ENCODE assay signal across 8 cellular contexts in the genomic region with DNA sequence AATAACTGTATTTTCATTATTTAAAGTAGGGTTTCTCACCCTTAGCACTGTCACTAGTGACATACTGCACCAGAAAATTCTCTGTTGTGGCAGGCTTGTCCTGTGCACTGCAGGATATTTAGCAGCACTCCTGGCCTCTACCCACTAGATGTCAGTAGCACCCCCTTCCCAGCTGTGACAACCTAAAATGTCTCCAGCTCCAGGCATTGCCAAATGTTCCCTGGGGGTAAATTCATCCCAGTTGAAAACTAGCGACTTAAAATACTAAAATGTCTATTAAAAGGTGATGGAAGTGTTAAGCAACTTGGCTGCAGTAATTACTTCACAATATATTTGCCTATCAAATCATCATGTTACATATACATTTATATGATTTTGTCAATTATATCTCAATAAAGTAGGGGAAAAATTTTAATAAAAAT.
DNase-seq lines count a peak whose midpoint lies in the region; ATAC-seq, FAIRE-seq and TF ChIP-seq lines count a peak whose summit lies in the region.

No MANE protein-coding gene starts in this region.

- H3K27me3 Mint-ChIP-seq in WTC11 (ENCODE audit: low read depth) (no peaks in the 10 kb centered on the region), chondrocyte (ENCODE audit: low read depth) (no peaks in the 10 kb centered on the region)

- DNase-seq in GM10266 (ENCODE audit: extremely low spot score) (peak; percentile 19), NCI-H2227 (lab: John Stamatoyannopoulos, UW; ENCODE audit: unreplicated experiment) (peak; percentile 72), WTC11 (ENCODE audit: low spot score) (peak; percentile 72), chondrocyte (ENCODE audit: low spot score) (no peak), HepG2 (ENCODE audit: low spot score) (peak; percentile 66)
- peak in 2 of 3 experiments; percentile 24 to 31 for DNase-seq in stimulated activated CD4-positive, alpha-beta T cell treated with anti-CD3 and anti-CD28 coated beads, TNF-alpha, amount 100 ng/mL, for 4 hours (ENCODE audit: low read depth in 3 of 3)

- no peaks in the 10 kb centered on the region; the same call in 1 of the 2 replicates for H4K20me1 ChIP-seq in HepG2 (ENCODE audit: insufficient read depth, low read length)

- H3K27me3 ChIP-seq in HepG2 (ENCODE audit: control insufficient read depth in 1 of 2, insufficient read depth in 2 of 2, low read length in 2 of 2): no peaks in the 10 kb centered on the region

- peaks cover 13% of the 10 kb centered on the region for H3K4me1 ChIP-seq in HepG2 (ENCODE audit: insufficient read depth, low read length)

- peak; percentile 83 for TF ChIP-seq RAD21 in HepG2 (CRISPR knock-in tag; IDR thresholded peaks at IDR 0.05)

- no peak overlapping the region for H3K9ac ChIP-seq in HepG2 (ENCODE audit: insufficient read depth, low read depth, low read length)

- POLR2A ChIA-PET in WTC11 (lab: Charles Lee): interaction anchor here (1.0 kb wide), 1 partner anchor 77 kb away, joined by 3 read pairs; no protein-coding TSS in a partner anchor
- POLR2A ChIA-PET in HepG2 (lab: Yijun Ruan, JAX): interaction anchor here (1.0 kb wide), 1 partner anchor 163 kb away, joined by 3 read pairs; no protein-coding TSS in a partner anchor

- WGBS in HepG2 (ENCODE audit: low lambda C conversion rate): 4% methylated on average over 1 of the region's 1 CpG

- in situ Hi-C loops in HepG2 (cut with HindIII; ENCODE audit: extremely low pct_ligation_motif_present, low pct_unique_long_range_greater_than_20kb): loop anchor here (5.0 to 10.0 kb wide), 2 partner anchors 72 to 164 kb away; a partner anchor contains a TSS

- BruUV-seq in HepG2 (replicated peaks; lab: Mats Ljungman, UMichigan): no TSS peak

- TF ChIP-seq CTCF in GM10266 (IDR thresholded peaks at IDR 0.05; ENCODE audit: control insufficient read depth, insufficient read depth, low read depth, missing control alignments) (peak; percentile 81), WTC11 (IDR thresholded peaks at IDR 0.05) (peak; percentile 32; the same call in 1 of the 2 replicates), chondrocyte (IDR thresholded peaks at IDR 0.05) (peak; percentile 93), HepG2 (CRISPR knock-in tag; IDR thresholded peaks at IDR 0.05) (peak; percentile 87)

- H3K4me2 ChIP-seq in HepG2 (ENCODE audit: low read depth, low read length): no peak overlapping the region

- CTCF ChIA-PET in WTC11 (lab: Charles Lee) (interaction anchor here (0.6 to 1.2 kb wide), 18 partner anchors 9 to 178 kb away, joined by 3 to 14 read pairs (median 3); a partner anchor contains a TSS), HepG2 (lab: Yijun Ruan, JAX; ENCODE audit: low intra/inter-chr PET ratio, low total read pairs) (interaction anchor here (3.5 kb wide), 1 partner anchor 163 kb away, joined by 46 read pairs; no protein-coding TSS in a partner anchor)

- no peak for TF ChIP-seq POLR2A in HepG2 (IDR thresholded peaks at IDR 0.05; ENCODE audit: insufficient read depth in 1 of 2, low read depth in 2 of 2, low read length in 2 of 2)

- intact Hi-C loops in HepG2 (cut with micrococcal nuclease; ENCODE audit: unreplicated experiment): loop anchor here (1.0 to 2.0 kb wide), 2 partner anchors 76 to 164 kb away; a partner anchor contains a TSS

- H2AFZ ChIP-seq in HepG2 (ENCODE audit: low read length): no peak overlapping the region

- peaks cover 15% of the 10 kb centered on the region for H3K79me2 ChIP-seq in HepG2 (ENCODE audit: insufficient read depth, low read length)

- no peak overlapping the region for H3K27ac ChIP-seq in HepG2 (ENCODE audit: extremely low read length, insufficient read depth, low read length)

- ATAC-seq in HG02885 (IDR thresholded peaks at IDR 0.05; ENCODE audit: poor library complexity, unreplicated experiment) (peak; percentile 64), WTC11 (peak; percentile 99), HepG2 (peak; percentile 98), HG03045 (IDR thresholded peaks at IDR 0.05; ENCODE audit: unreplicated experiment) (no peak)

- H3K36me3 Mint-ChIP-seq in WTC11 (peaks cover 21% of the 10 kb centered on the region), chondrocyte (ENCODE audit: low read depth) (no peaks in the 10 kb centered on the region)

- H3K4me3 ChIP-seq in HepG2 (replicated peaks in 1 of 3; ENCODE audit: insufficient read depth in 1 of 3, low read depth in 2 of 3, low read length in 3 of 3): no peak overlapping the region

- peaks cover 2 to 35% of the 10 kb centered on the region in 2 experiments for H3K36me3 ChIP-seq in HepG2 (replicated peaks in 1 of 2; ENCODE audit: control insufficient read depth in 1 of 2, insufficient read depth in 2 of 2, low read length in 2 of 2)

- H3K4me3 Mint-ChIP-seq in WTC11 (no peak overlapping the region), chondrocyte (ENCODE audit: unreplicated experiment) (no peak overlapping the region)

- H3K9me3 Mint-ChIP-seq in WTC11: no peaks in the 10 kb centered on the region
- H3K9me3 Mint-ChIP-seq in chondrocyte (ENCODE audit: low read depth): no peaks in the 10 kb centered on the region

- H3K4me1 Mint-ChIP-seq in WTC11 (peaks cover 11% of the 10 kb centered on the region), chondrocyte (ENCODE audit: low read depth) (peaks cover 14% of the 10 kb centered on the region)

- TF ChIP-seq EP300 in HepG2 (IDR thresholded peaks at IDR 0.05; ENCODE audit: low read depth in 2 of 2, low read length in 2 of 2) (no peak), HepG2 (CRISPR knock-in tag; IDR thresholded peaks at IDR 0.05; ENCODE audit: borderline replicate concordance) (no peak)

- H3K9me3 ChIP-seq in HepG2 (ENCODE audit: low read length): no peaks in the 10 kb centered on the region

- H3K27ac Mint-ChIP-seq in WTC11 (no peak overlapping the region), chondrocyte (ENCODE audit: unreplicated experiment) (no peak overlapping the region)

- FAIRE-seq in HepG2 (lab: Jason Lieb, UNC): peak; percentile 81

TF ChIP-seq in WTC11, 78 proteins besides CTCF, POLR2A, EP300 and RAD21 (continues in another document):
- TF ChIP-seq, protein P1, sequence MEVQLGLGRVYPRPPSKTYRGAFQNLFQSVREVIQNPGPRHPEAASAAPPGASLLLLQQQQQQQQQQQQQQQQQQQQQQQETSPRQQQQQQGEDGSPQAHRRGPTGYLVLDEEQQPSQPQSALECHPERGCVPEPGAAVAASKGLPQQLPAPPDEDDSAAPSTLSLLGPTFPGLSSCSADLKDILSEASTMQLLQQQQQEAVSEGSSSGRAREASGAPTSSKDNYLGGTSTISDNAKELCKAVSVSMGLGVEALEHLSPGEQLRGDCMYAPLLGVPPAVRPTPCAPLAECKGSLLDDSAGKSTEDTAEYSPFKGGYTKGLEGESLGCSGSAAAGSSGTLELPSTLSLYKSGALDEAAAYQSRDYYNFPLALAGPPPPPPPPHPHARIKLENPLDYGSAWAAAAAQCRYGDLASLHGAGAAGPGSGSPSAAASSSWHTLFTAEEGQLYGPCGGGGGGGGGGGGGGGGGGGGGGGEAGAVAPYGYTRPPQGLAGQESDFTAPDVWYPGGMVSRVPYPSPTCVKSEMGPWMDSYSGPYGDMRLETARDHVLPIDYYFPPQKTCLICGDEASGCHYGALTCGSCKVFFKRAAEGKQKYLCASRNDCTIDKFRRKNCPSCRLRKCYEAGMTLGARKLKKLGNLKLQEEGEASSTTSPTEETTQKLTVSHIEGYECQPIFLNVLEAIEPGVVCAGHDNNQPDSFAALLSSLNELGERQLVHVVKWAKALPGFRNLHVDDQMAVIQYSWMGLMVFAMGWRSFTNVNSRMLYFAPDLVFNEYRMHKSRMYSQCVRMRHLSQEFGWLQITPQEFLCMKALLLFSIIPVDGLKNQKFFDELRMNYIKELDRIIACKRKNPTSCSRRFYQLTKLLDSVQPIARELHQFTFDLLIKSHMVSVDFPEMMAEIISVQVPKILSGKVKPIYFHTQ (CRISPR knock-in tag; IDR thresholded peaks at IDR 0.05): no peak
- TF ChIP-seq SP1 (CRISPR knock-in tag; conservative IDR thresholded peaks at IDR 0.05) (no peak), NFYB (CRISPR knock-in tag; conservative IDR thresholded peaks at IDR 0.05; ENCODE audit: low read depth) (no peak), NFE2L1 (CRISPR knock-in tag; IDR thresholded peaks at IDR 0.05) (no peak)

TF ChIP-seq in HepG2, 621 proteins besides CTCF, POLR2A, EP300 and RAD21 (continues in another document):
- no peak for TF ChIP-seq NCOA5 (CRISPR knock-in tag; IDR thresholded peaks at IDR 0.05)
- no peak for TF ChIP-seq KDM4B (CRISPR knock-in tag; IDR thresholded peaks at IDR 0.05)
- no peak for TF ChIP-seq ZFP36L1 (CRISPR knock-in tag; IDR thresholded peaks at IDR 0.05)
- no peak for TF ChIP-seq SP2 (CRISPR knock-in tag; IDR thresholded peaks at IDR 0.05)
- TF ChIP-seq SRY (CRISPR knock-in tag; IDR thresholded peaks at IDR 0.05): no peak
- no peak for TF ChIP-seq MZF1 (CRISPR knock-in tag; IDR thresholded peaks at IDR 0.05; ENCODE audit: borderline replicate concordance)
- TF ChIP-seq, protein P2, sequence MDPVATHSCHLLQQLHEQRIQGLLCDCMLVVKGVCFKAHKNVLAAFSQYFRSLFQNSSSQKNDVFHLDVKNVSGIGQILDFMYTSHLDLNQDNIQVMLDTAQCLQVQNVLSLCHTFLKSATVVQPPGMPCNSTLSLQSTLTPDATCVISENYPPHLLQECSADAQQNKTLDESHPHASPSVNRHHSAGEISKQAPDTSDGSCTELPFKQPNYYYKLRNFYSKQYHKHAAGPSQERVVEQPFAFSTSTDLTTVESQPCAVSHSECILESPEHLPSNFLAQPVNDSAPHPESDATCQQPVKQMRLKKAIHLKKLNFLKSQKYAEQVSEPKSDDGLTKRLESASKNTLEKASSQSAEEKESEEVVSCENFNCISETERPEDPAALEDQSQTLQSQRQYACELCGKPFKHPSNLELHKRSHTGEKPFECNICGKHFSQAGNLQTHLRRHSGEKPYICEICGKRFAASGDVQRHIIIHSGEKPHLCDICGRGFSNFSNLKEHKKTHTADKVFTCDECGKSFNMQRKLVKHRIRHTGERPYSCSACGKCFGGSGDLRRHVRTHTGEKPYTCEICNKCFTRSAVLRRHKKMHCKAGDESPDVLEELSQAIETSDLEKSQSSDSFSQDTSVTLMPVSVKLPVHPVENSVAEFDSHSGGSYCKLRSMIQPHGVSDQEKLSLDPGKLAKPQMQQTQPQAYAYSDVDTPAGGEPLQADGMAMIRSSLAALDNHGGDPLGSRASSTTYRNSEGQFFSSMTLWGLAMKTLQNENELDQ (CRISPR knock-in tag; IDR thresholded peaks at IDR 0.05; ENCODE audit: borderline replicate concordance): no peak
- no peak for TF ChIP-seq MED1 (CRISPR knock-in tag; IDR thresholded peaks at IDR 0.05)
- TF ChIP-seq, protein P3, sequence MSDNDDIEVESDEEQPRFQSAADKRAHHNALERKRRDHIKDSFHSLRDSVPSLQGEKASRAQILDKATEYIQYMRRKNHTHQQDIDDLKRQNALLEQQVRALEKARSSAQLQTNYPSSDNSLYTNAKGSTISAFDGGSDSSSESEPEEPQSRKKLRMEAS (IDR thresholded peaks at IDR 0.05): no peak
- no peak for TF ChIP-seq ZNF383 (CRISPR knock-in tag; IDR thresholded peaks at IDR 0.05; ENCODE audit: borderline replicate concordance)

Comparison
In these comparisons a context has a peak if more than half of its experiments do, and no peak if none do; other contexts are left out.
1. CTCF ChIP-seq: peak in every context shown above with its lines; median percentile 93 in chondrocyte; 87 in HepG2; 81 in GM10266; 32 in WTC11.